In the genomic region with DNA sequence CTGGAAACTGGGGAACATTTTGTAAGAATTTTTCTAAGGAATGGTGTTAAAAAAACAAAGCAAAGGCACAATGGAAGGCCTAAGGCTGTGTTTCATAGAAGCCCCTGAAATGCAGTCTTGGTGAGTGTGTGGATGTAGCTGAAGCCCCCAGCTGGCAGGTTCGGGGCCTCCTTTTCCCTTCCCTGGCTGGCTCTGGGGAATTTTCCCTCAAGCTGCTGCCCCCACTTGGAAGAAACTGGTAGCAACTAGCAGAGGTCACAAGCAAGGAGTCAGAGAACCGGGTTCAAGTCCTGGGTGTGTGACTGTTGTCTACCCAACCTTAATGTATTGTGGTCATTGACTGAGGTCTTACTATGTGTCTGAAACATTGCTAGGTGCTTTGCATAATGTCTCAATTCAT, we compare ENCODE assay signal across 9 cellular contexts.
A peak's percentile ranks its signal among the peaks of the same experiment; 100 is the strongest.
DNase-seq lines count a peak whose midpoint lies in the region; ATAC-seq, FAIRE-seq and TF ChIP-seq lines count a peak whose summit lies in the region.
"Had no signal": no experiment of that assay in that cellular context is flagged by ENCODE, and none has a peak within 500 bp of the region (broad histone marks: within the 10 kb centered on the region; RNA-seq: fewer than 3 reads in every experiment).

No MANE protein-coding gene starts in this region.

- TF ChIP-seq CTCF in astrocyte of the spinal cord (IDR thresholded peaks at IDR 0.05; ENCODE audit: low read depth, low read length) (peak; percentile 23), keratinocyte (optimal IDR thresholded peaks at IDR 0.05 in 1 of 3, IDR thresholded peaks at IDR 0.05 in 1 of 3, conservative IDR thresholded peaks at IDR 0.05 in 1 of 3; ENCODE audit: extremely low read depth in 1 of 3, insufficient read depth in 2 of 3, low read length in 3 of 3) (peak; percentile 26 to 42 (median 28)), testis (IDR thresholded peaks at IDR 0.05) (no peak)

- no peak for FAIRE-seq in keratinocyte (lab: Jason Lieb, UNC)

- WGBS in testis, 2 donors, result 59 to 82% methylated on average over 2 of the region's 2 CpGs

- DNase-seq in NCI-H510A treated with DMSO at 0.1 percent for 48 hours (lab: John Stamatoyannopoulos, UW) (peak; percentile 56), NCI-H510A (lab: John Stamatoyannopoulos, UW) (no peak), astrocyte of the spinal cord (ENCODE audit: low read depth, low spot score) (no peak), keratinocyte (ENCODE audit: low read depth, low spot score) (no peak), testis (no peak), C1 segment of cervical spinal cord (lab: John Stamatoyannopoulos, UW) (no peak)
- DNase-seq in stimulated activated CD4-positive, alpha-beta T cell treated with anti-CD3 and anti-CD28 coated beads, Interleukin-15, amount 100 ng/mL, for 24 hours, result no peak
- DNase-seq: activated CD8-positive, alpha-beta memory T cell treated with anti-CD3 and anti-CD28 coated beads, Interleukin-2, amount 10 ng/mL, durations not matched to agents 7 days and 5 days had no signal

- no peaks in the 10 kb centered on the region for H4K20me1 ChIP-seq in keratinocyte (ENCODE audit: control insufficient read depth, extremely low read depth, insufficient read depth, low read length)

- no peak for ATAC-seq in HG03175 (IDR thresholded peaks at IDR 0.05; ENCODE audit: unreplicated experiment)
- ATAC-seq: activated CD8-positive, alpha-beta memory T cell treated with anti-CD3 and anti-CD28 coated beads, Interleukin-2, amount 10 ng/mL, durations not matched to agents 7 days and 5 days had no signal

- H3K9me1 ChIP-seq in keratinocyte (ENCODE audit: control insufficient read depth, extremely low read depth, insufficient read depth, low read length), result no peaks in the 10 kb centered on the region

- H3K9me3 ChIP-seq in keratinocyte (ENCODE audit: control insufficient read depth, low read depth, low read length), result no peaks in the 10 kb centered on the region
- no peaks in the 10 kb centered on the region for H3K9me3 ChIP-seq in testis

- no peak for TF ChIP-seq POLR2A in testis (IDR thresholded peaks at IDR 0.05)

- H3K27ac ChIP-seq in keratinocyte (ENCODE audit: control insufficient read depth, insufficient read depth, low read length) (peak overlapping the region; percentile 80), testis (peak overlapping the region; percentile 63 to 81)

- no peaks in the 10 kb centered on the region for H3K36me3 ChIP-seq in keratinocyte (ENCODE audit: control insufficient read depth in 2 of 2, extremely low read depth in 1 of 2, insufficient read depth in 2 of 2, low read length in 2 of 2)
- H3K36me3 ChIP-seq in testis (ENCODE audit: low read depth, missing control alignments), result no peaks in the 10 kb centered on the region

- H3K4me2 ChIP-seq in keratinocyte (ENCODE audit: control insufficient read depth, extremely low read depth, insufficient read depth, low read depth, low read length), result peak overlapping the region; percentile 60

- dilution Hi-C loops in keratinocyte (cut with MboI; ENCODE audit: extremely low pct_ligation_motif_present, low sequenced_read_pairs), result no loop called here

- H3K27me3 ChIP-seq in keratinocyte (ENCODE audit: control insufficient read depth, extremely low read depth, insufficient read depth, low read length), result no peaks in the 10 kb centered on the region
- H3K27me3 ChIP-seq in testis, result no peaks in the 10 kb centered on the region

- peak overlapping the region; percentile 42 for H3K9ac ChIP-seq in keratinocyte (ENCODE audit: control insufficient read depth, extremely low read depth, insufficient read depth, low read length)

- H2AFZ ChIP-seq in keratinocyte (ENCODE audit: control insufficient read depth, low read length), result peak overlapping the region; percentile 63

- H3K4me1 ChIP-seq in keratinocyte (ENCODE audit: control insufficient read depth, extremely low read depth, insufficient read depth, low read length) (peaks cover 46% of the 10 kb centered on the region), testis (peaks cover 30% of the 10 kb centered on the region)

- H3K4me3 ChIP-seq in astrocyte of the spinal cord (ENCODE audit: low read depth, low read length) (no peak overlapping the region), keratinocyte (ENCODE audit: control insufficient read depth in 2 of 3, extremely low read depth in 1 of 3, insufficient read depth in 2 of 3, low read depth in 1 of 3, low read length in 3 of 3) (peak overlapping the region in 1 of 3 experiments; percentile 14), testis (no peak overlapping the region)

- in situ Hi-C loops in astrocyte of the spinal cord (cut with HindIII; ENCODE audit: low sequenced_read_pairs), result no loop called here

- intact Hi-C loops in testis (cut with DNase I; ENCODE audit: low total_unique reads), result no loop called here

- no peaks in the 10 kb centered on the region for H3K79me2 ChIP-seq in keratinocyte (ENCODE audit: control insufficient read depth, insufficient read depth, low read length)

Comparison
In these comparisons a context has a peak if more than half of its experiments do, and no peak if none do; other contexts are left out.
1. CTCF ChIP-seq: peak in astrocyte of the spinal cord (single experiment) and keratinocyte (3 of 3); none in testis (0 of 3).